1 cellular context compared by ENCODE assay signal in the genomic region with DNA sequence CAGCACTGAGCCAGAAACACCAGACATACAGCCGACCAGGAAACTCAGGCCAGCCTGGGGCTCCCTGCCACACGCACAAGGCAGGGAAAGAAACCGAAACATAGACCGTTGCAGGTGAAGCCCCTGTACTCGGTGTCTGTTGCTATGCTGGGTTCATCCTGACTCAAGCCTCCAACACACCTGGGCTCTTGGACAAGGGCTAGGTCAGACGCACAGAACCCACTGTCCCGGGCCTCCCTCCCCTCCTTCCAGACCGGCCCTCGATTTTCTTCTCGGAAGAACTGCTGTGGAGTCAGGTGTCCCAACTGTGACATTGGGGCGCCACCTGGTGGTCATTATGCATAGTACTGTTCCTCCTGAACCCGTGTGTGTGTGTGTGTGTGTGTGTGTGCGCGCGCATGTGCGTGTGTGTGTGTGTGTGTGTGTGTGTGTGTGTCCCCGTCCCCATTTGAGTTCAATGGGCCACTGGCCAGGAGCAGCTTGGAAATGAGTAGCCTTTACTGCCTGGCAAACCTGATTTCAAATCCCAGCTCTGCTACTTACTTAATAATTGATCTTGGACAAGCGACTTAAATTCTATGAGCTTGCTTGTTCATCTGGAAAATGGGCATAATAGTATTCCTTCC.
TF ChIP-seq lines count a peak whose summit lies in the region.

No MANE protein-coding gene starts in this region.

TF ChIP-seq in HepG2, 621 proteins besides CTCF, POLR2A, EP300 and RAD21 (continued from another document and continues in another):
- no peak for TF ChIP-seq KDM4B (CRISPR knock-in tag; IDR thresholded peaks at IDR 0.05)
- TF ChIP-seq NR2F2 (IDR thresholded peaks at IDR 0.05; ENCODE audit: borderline replicate concordance, low read depth) = no peak
- 0 out of 2 replicates have a peak, but pooled peaks have one; percentile 74 for TF ChIP-seq ZNF567 (CRISPR knock-in tag; IDR thresholded peaks at IDR 0.05; ENCODE audit: borderline replicate concordance)
- TF ChIP-seq GFI1 (CRISPR knock-in tag; IDR thresholded peaks at IDR 0.05; ENCODE audit: borderline replicate concordance) = no peak
- no peak for TF ChIP-seq CENPT (CRISPR knock-in tag; IDR thresholded peaks at IDR 0.05; ENCODE audit: low read depth)
- no peak for TF ChIP-seq KMT2B (CRISPR knock-in tag; IDR thresholded peaks at IDR 0.05)
- TF ChIP-seq HNF4G (IDR thresholded peaks at IDR 0.05; ENCODE audit: borderline replicate concordance, low read depth, low read length) = no peak
- no peak for TF ChIP-seq HNF4G (CRISPR knock-in tag; IDR thresholded peaks at IDR 0.05; ENCODE audit: borderline replicate concordance, low read depth)
- TF ChIP-seq BCL6 (CRISPR knock-in tag; IDR thresholded peaks at IDR 0.05) = 0 out of 2 replicates have a peak, but pooled peaks have one; percentile 5
- TF ChIP-seq ARHGAP35 (CRISPR knock-in tag; IDR thresholded peaks at IDR 0.05; ENCODE audit: borderline replicate concordance) = no peak
- TF ChIP-seq, protein P1, sequence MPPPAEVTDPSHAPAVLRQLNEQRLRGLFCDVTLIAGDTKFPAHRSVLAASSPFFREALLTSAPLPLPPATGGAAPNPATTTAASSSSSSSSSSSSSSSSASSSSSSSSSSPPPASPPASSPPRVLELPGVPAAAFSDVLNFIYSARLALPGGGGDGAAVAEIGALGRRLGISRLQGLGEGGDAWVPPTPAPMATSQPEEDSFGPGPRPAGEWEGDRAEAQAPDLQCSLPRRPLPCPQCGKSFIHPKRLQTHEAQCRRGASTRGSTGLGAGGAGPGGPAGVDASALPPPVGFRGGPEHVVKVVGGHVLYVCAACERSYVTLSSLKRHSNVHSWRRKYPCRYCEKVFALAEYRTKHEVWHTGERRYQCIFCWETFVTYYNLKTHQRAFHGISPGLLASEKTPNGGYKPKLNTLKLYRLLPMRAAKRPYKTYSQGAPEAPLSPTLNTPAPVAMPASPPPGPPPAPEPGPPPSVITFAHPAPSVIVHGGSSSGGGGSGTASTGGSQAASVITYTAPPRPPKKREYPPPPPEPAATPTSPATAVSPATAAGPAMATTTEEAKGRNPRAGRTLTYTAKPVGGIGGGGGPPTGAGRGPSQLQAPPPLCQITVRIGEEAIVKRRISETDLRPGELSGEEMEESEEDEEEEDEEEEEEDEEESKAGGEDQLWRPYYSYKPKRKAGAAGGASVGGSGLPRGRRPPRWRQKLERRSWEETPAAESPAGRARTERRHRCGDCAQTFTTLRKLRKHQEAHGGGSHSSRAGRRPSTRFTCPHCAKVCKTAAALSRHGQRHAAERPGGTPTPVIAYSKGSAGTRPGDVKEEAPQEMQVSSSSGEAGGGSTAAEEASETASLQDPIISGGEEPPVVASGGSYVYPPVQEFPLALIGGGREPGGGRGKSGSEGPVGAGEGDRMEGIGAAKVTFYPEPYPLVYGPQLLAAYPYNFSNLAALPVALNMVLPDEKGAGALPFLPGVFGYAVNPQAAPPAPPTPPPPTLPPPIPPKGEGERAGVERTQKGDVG (CRISPR knock-in tag; IDR thresholded peaks at IDR 0.05; ENCODE audit: borderline replicate concordance) = no peak
- TF ChIP-seq ISL2 (CRISPR knock-in tag; IDR thresholded peaks at IDR 0.05) = 0 out of 2 replicates have a peak, but pooled peaks have one; percentile 27
- no peak for TF ChIP-seq NPAS2 (CRISPR knock-in tag; IDR thresholded peaks at IDR 0.05; ENCODE audit: borderline replicate concordance)
- peak; percentile 70; the same call in 1 of the 2 replicates for TF ChIP-seq REPIN1 (CRISPR knock-in tag; IDR thresholded peaks at IDR 0.05; ENCODE audit: borderline replicate concordance, low read depth)
- no peak for TF ChIP-seq ZNF34 (CRISPR knock-in tag; IDR thresholded peaks at IDR 0.05; ENCODE audit: borderline replicate concordance)
- TF ChIP-seq MTF2 (CRISPR knock-in tag; IDR thresholded peaks at IDR 0.05; ENCODE audit: borderline replicate concordance) = no peak
- no peak for TF ChIP-seq MYC (CRISPR knock-in tag; IDR thresholded peaks at IDR 0.05; ENCODE audit: borderline replicate concordance)
- TF ChIP-seq, protein P2, sequence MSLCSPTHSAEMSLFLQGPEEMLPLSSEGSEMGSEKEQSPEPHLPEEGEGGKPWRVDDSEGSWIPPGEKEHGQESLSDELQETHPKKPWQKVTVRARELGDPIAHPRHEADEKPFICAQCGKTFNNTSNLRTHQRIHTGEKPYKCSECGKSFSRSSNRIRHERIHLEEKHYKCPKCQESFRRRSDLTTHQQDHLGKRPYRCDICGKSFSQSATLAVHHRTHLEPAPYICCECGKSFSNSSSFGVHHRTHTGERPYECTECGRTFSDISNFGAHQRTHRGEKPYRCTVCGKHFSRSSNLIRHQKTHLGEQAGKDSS (CRISPR knock-in tag; IDR thresholded peaks at IDR 0.05; ENCODE audit: borderline replicate concordance, low read depth) = no peak; the same call in 1 of the 2 replicates
- TF ChIP-seq ISX (CRISPR knock-in tag; conservative IDR thresholded peaks at IDR 0.05) = no peak
- peak; percentile 33; the same call in 1 of the 2 replicates for TF ChIP-seq ZFX (CRISPR knock-in tag; IDR thresholded peaks at IDR 0.05; ENCODE audit: low read depth)
- TF ChIP-seq NFE2 (CRISPR knock-in tag; IDR thresholded peaks at IDR 0.05) = no peak
- TF ChIP-seq BORCS8-MEF2B (CRISPR knock-in tag; IDR thresholded peaks at IDR 0.05) = peak; percentile 83; the same call in 1 of the 2 replicates
- TF ChIP-seq MIER2 (CRISPR knock-in tag; IDR thresholded peaks at IDR 0.05) = no peak
- TF ChIP-seq GABPB1 (CRISPR knock-in tag; IDR thresholded peaks at IDR 0.05) = no peak
- TF ChIP-seq ZNF839 (CRISPR knock-in tag; IDR thresholded peaks at IDR 0.05; ENCODE audit: borderline replicate concordance) = peak; percentile 70; the same call in 1 of the 2 replicates
- no peak for TF ChIP-seq ZNF616 (CRISPR knock-in tag; IDR thresholded peaks at IDR 0.05; ENCODE audit: low read depth)
- 0 out of 2 replicates have a peak, but pooled peaks have one; percentile 75 for TF ChIP-seq SAFB2 (CRISPR knock-in tag; IDR thresholded peaks at IDR 0.05; ENCODE audit: borderline replicate concordance, low read depth)
- TF ChIP-seq, protein P3, sequence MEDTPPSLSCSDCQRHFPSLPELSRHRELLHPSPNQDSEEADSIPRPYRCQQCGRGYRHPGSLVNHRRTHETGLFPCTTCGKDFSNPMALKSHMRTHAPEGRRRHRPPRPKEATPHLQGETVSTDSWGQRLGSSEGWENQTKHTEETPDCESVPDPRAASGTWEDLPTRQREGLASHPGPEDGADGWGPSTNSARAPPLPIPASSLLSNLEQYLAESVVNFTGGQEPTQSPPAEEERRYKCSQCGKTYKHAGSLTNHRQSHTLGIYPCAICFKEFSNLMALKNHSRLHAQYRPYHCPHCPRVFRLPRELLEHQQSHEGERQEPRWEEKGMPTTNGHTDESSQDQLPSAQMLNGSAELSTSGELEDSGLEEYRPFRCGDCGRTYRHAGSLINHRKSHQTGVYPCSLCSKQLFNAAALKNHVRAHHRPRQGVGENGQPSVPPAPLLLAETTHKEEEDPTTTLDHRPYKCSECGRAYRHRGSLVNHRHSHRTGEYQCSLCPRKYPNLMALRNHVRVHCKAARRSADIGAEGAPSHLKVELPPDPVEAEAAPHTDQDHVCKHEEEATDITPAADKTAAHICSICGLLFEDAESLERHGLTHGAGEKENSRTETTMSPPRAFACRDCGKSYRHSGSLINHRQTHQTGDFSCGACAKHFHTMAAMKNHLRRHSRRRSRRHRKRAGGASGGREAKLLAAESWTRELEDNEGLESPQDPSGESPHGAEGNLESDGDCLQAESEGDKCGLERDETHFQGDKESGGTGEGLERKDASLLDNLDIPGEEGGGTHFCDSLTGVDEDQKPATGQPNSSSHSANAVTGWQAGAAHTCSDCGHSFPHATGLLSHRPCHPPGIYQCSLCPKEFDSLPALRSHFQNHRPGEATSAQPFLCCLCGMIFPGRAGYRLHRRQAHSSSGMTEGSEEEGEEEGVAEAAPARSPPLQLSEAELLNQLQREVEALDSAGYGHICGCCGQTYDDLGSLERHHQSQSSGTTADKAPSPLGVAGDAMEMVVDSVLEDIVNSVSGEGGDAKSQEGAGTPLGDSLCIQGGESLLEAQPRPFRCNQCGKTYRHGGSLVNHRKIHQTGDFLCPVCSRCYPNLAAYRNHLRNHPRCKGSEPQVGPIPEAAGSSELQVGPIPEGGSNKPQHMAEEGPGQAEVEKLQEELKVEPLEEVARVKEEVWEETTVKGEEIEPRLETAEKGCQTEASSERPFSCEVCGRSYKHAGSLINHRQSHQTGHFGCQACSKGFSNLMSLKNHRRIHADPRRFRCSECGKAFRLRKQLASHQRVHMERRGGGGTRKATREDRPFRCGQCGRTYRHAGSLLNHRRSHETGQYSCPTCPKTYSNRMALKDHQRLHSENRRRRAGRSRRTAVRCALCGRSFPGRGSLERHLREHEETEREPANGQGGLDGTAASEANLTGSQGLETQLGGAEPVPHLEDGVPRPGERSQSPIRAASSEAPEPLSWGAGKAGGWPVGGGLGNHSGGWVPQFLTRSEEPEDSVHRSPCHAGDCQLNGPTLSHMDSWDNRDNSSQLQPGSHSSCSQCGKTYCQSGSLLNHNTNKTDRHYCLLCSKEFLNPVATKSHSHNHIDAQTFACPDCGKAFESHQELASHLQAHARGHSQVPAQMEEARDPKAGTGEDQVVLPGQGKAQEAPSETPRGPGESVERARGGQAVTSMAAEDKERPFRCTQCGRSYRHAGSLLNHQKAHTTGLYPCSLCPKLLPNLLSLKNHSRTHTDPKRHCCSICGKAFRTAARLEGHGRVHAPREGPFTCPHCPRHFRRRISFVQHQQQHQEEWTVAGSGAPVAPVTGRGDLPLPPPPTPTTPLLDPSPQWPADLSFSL (CRISPR knock-in tag; IDR thresholded peaks at IDR 0.05) = peak; percentile 99
- no peak for TF ChIP-seq NCOR1 (IDR thresholded peaks at IDR 0.05; ENCODE audit: borderline replicate concordance, low read length)
- TF ChIP-seq, protein P4, sequence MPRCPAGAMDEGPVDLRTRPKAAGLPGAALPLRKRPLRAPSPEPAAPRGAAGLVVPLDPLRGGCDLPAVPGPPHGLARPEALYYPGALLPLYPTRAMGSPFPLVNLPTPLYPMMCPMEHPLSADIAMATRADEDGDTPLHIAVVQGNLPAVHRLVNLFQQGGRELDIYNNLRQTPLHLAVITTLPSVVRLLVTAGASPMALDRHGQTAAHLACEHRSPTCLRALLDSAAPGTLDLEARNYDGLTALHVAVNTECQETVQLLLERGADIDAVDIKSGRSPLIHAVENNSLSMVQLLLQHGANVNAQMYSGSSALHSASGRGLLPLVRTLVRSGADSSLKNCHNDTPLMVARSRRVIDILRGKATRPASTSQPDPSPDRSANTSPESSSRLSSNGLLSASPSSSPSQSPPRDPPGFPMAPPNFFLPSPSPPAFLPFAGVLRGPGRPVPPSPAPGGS (CRISPR knock-in tag; IDR thresholded peaks at IDR 0.05) = 0 out of 2 replicates have a peak, but pooled peaks have one; percentile 9
- TF ChIP-seq, protein P5, sequence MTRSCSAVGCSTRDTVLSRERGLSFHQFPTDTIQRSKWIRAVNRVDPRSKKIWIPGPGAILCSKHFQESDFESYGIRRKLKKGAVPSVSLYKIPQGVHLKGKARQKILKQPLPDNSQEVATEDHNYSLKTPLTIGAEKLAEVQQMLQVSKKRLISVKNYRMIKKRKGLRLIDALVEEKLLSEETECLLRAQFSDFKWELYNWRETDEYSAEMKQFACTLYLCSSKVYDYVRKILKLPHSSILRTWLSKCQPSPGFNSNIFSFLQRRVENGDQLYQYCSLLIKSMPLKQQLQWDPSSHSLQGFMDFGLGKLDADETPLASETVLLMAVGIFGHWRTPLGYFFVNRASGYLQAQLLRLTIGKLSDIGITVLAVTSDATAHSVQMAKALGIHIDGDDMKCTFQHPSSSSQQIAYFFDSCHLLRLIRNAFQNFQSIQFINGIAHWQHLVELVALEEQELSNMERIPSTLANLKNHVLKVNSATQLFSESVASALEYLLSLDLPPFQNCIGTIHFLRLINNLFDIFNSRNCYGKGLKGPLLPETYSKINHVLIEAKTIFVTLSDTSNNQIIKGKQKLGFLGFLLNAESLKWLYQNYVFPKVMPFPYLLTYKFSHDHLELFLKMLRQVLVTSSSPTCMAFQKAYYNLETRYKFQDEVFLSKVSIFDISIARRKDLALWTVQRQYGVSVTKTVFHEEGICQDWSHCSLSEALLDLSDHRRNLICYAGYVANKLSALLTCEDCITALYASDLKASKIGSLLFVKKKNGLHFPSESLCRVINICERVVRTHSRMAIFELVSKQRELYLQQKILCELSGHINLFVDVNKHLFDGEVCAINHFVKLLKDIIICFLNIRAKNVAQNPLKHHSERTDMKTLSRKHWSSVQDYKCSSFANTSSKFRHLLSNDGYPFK (CRISPR knock-in tag; IDR thresholded peaks at IDR 0.05; ENCODE audit: borderline replicate concordance) = no peak
- TF ChIP-seq, protein P6, sequence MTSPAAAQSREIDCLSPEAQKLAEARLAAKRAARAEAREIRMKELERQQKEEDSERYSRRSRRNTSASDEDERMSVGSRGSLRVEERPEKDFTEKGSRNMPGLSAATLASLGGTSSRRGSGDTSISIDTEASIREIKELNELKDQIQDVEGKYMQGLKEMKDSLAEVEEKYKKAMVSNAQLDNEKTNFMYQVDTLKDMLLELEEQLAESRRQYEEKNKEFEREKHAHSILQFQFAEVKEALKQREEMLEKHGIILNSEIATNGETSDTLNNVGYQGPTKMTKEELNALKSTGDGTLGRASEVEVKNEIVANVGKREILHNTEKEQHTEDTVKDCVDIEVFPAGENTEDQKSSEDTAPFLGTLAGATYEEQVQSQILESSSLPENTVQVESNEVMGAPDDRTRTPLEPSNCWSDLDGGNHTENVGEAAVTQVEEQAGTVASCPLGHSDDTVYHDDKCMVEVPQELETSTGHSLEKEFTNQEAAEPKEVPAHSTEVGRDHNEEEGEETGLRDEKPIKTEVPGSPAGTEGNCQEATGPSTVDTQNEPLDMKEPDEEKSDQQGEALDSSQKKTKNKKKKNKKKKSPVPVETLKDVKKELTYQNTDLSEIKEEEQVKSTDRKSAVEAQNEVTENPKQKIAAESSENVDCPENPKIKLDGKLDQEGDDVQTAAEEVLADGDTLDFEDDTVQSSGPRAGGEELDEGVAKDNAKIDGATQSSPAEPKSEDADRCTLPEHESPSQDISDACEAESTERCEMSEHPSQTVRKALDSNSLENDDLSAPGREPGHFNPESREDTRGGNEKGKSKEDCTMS (CRISPR knock-in tag; conservative IDR thresholded peaks at IDR 0.05) = no peak
- TF ChIP-seq ZNF260 (CRISPR knock-in tag; IDR thresholded peaks at IDR 0.05; ENCODE audit: borderline replicate concordance, low read depth) = no peak
- TF ChIP-seq MEF2D (CRISPR knock-in tag; IDR thresholded peaks at IDR 0.05) = no peak
- TF ChIP-seq HCFC1 (IDR thresholded peaks at IDR 0.05; ENCODE audit: low read depth, low read length) = no peak
- no peak for TF ChIP-seq LCORL (IDR thresholded peaks at IDR 0.05)
- peak; percentile 61 for TF ChIP-seq LCORL (CRISPR knock-in tag; IDR thresholded peaks at IDR 0.05)
- no peak for TF ChIP-seq IKZF4 (CRISPR knock-in tag; IDR thresholded peaks at IDR 0.05; ENCODE audit: borderline replicate concordance, low read depth, not compliant biosample characterization)
